In genomic region chr10:132117636-132118190, GRCh38 we compare ENCODE assay signal across 28 cellular contexts. TPM values are rescaled to one million over a fixed set of nuclear protein-coding genes. Genes with fewer than 3 reads are reported as not detected.
"Had no signal": no experiment of that assay in that cellular context is flagged by ENCODE, and none has a peak within 500 bp of the region (broad histone marks: within the 10 kb centered on the region; RNA-seq: fewer than 3 reads in every experiment).

No MANE protein-coding gene starts in this region.

- H3K27ac ChIP-seq: epithelial cell of prostate, gastrocnemius medialis, left lung, ovary, right lobe of liver, testis, tibial artery had no signal

- FAIRE-seq: colon, keratinocyte had no signal

- H3K4me3 ChIP-seq: gastrocnemius medialis, left lung, lung, ovary, right lobe of liver, smooth muscle cell, testis, tibial artery had no signal

- H3K4me3 Mint-ChIP-seq: dendritic cell treated with granulocyte-macrophage colony-stimulating factor and Interleukin-4, amounts not matched to agents 40 ng/mL and 50 ng/mL, for 4 days; endodermal cell; memory B cell; nephron; stimulated activated memory B cell treated with anti-CD40 and anti-IgM and Interleukin-4, amounts not matched to agents 10 μg/mL and 1 μg/mL and 100 μg/mL, for 72 hours; type B pancreatic cell had no signal

- H3K36me3 Mint-ChIP-seq: memory B cell; stimulated activated memory B cell treated with anti-CD40 and anti-IgM and Interleukin-4, amounts not matched to agents 10 μg/mL and 1 μg/mL and 100 μg/mL, for 72 hours; type B pancreatic cell had no signal

- H3K4me2 ChIP-seq: smooth muscle cell had no signal

- H3K36me3 ChIP-seq: gastrocnemius medialis, left lung, ovary, right lobe of liver, tibial artery had no signal

- H3K27ac Mint-ChIP-seq: dendritic cell treated with granulocyte-macrophage colony-stimulating factor and Interleukin-4, amounts not matched to agents 40 ng/mL and 50 ng/mL, for 4 days; endodermal cell; memory B cell; nephron; stimulated activated memory B cell treated with anti-CD40 and anti-IgM and Interleukin-4, amounts not matched to agents 10 μg/mL and 1 μg/mL and 100 μg/mL, for 72 hours; type B pancreatic cell had no signal

- H3K4me1 Mint-ChIP-seq: memory B cell; stimulated activated memory B cell treated with anti-CD40 and anti-IgM and Interleukin-4, amounts not matched to agents 10 μg/mL and 1 μg/mL and 100 μg/mL, for 72 hours had no signal

- ATAC-seq: esophagus mucosa, gastrocnemius medialis, left lung, right lobe of liver had no signal

- H3K9me3 ChIP-seq: gastrocnemius medialis, left lung, ovary, right lobe of liver, testis, tibial artery had no signal

- H3K9me3 Mint-ChIP-seq: dendritic cell treated with granulocyte-macrophage colony-stimulating factor and Interleukin-4, amounts not matched to agents 40 ng/mL and 50 ng/mL, for 4 days; endodermal cell; memory B cell; nephron; stimulated activated memory B cell treated with anti-CD40 and anti-IgM and Interleukin-4, amounts not matched to agents 10 μg/mL and 1 μg/mL and 100 μg/mL, for 72 hours; type B pancreatic cell had no signal

- H3K4me1 ChIP-seq: gastrocnemius medialis, left lung, right lobe of liver, testis, tibial artery had no signal

- DNase-seq: cerebellar nuclear complex; effector CD8-positive, alpha-beta T cell; endodermal cell; foreskin fibroblast; gastrocnemius medialis; head of caudate nucleus; occipital lobe; retina; stimulated activated CD4-positive, alpha-beta T cell treated with anti-CD3 and anti-CD28 coated beads, Interleukin-2, amount 100 ng/mL, for 24 hours; stimulated activated CD4-positive, alpha-beta T cell treated with anti-CD3 and anti-CD28 coated beads, Interleukin-4, amount 100 ng/mL, for 24 hours; stimulated activated naive CD8-positive, alpha-beta T cell treated with anti-CD3 and anti-CD28 coated beads, Interleukin-15, Interleukin-2, amounts not matched to agents 100 U/mL and 50 U/mL, for 24 hours; substantia nigra; testis; tibial artery had no signal

- H3K27me3 ChIP-seq: gastrocnemius medialis, ovary, right lobe of liver, testis, tibial artery had no signal

RNA-seq across cellular contexts. Expression of gene JAKMIP3, which starts 52.0 kb away (rescaled TPM):
- total RNA-seq: smooth muscle cell had no signal
